In the genomic region with DNA sequence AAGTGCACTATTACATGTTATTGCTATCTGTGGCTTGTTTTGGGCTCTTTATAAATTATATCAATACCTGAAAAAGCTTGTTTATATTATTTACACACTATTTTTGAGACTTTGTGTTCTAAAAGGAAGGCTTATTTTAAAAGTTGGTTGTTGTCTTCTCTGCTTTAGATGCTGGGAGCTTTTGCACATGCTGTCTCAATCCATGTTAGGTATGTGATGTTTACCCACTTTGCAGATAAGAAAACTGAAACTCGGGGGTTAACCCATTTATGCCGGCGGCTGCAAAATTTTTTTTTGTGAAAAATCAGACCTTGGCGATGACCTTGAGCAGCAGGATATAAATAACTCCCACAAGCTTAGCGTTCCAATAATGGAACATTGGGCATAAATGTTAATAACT, we compare ENCODE assay signal across 28 cellular contexts.
DNase-seq lines count a peak whose midpoint lies in the region; ATAC-seq, FAIRE-seq and TF ChIP-seq lines count a peak whose summit lies in the region.
"Had no signal": no experiment of that assay in that cellular context is flagged by ENCODE, and none has a peak within 500 bp of the region (broad histone marks: within the 10 kb centered on the region; RNA-seq: fewer than 3 reads in every experiment).

No MANE protein-coding gene starts in this region.

- DNase-seq in A549 (ENCODE audit: low read depth in 1 of 2, low spot score in 1 of 2): no peak
- no peak for DNase-seq in SKM-1 (lab: John Stamatoyannopoulos, UW; ENCODE audit: unreplicated experiment)
- DNase-seq: 8988T; ACHN; AML-193; BE2C; C1 segment of cervical spinal cord; Caco-2; Calu3; CD4-positive, alpha-beta memory T cell; CD4-positive, alpha-beta T cell; CD4-positive, CD25-positive, alpha-beta regulatory T cell; CD8-positive, alpha-beta memory T cell; CD8-positive, alpha-beta T cell; COR-L47; DMS 273 treated with DMSO at 0.1 percent for 48 hours; DMS153; DMS53; DMS79; DMS79 treated with DMSO at 0.1 percent for 48 hours; DND-41; EL had no signal

- FAIRE-seq in A549 (lab: Jason Lieb, UNC): peak; percentile 23
- FAIRE-seq: A204.1, D721Med had no signal

- WGBS in A549 (ENCODE audit: missing lambda C conversion rate): 87% methylated on average over 5 of the region's 5 CpGs

- no peaks in the 10 kb centered on the region for H3K4me1 ChIP-seq in A549
- H3K4me1 ChIP-seq: BE2C; BLaER1; BLaER1 treated with 17β-estradiol and CSF1 and Interleukin-3, amounts not matched to agents 10 nM and 100 nM; Caco-2 had no signal

- H3K27ac ChIP-seq in A549: no peak overlapping the region
- H3K27ac ChIP-seq: 22Rv1; BLaER1; BLaER1 treated with 17β-estradiol and CSF1 and Interleukin-3, amounts not matched to agents 10 nM and 100 nM; C4-2B had no signal

- H3K9me3 ChIP-seq in A549: no peaks in the 10 kb centered on the region; the same call in 2 of the 3 replicates
- H3K9me3 ChIP-seq: BE2C, Caco-2 had no signal

- no peak for TF ChIP-seq RAD21 in A549 (conservative IDR thresholded peaks at IDR 0.05 in 1 of 2, IDR thresholded peaks at IDR 0.05 in 1 of 2)

- no peak for TF ChIP-seq EP300 in A549 (IDR thresholded peaks at IDR 0.05)

- TF ChIP-seq POLR2A in A549 (IDR thresholded peaks at IDR 0.05; ENCODE audit: low read length): no peak

- POLR2A ChIA-PET in A549 (lab: Yijun Ruan, JAX): no interaction called here

- no peak for ATAC-seq in A549
- ATAC-seq: CD8-positive, alpha-beta T cell had no signal

- CTCF ChIA-PET in A549 (lab: Yijun Ruan, JAX): no interaction called here

- no peak for TF ChIP-seq CTCF in A549 (IDR thresholded peaks at IDR 0.05)

- H3K4me3 ChIP-seq in A549: no peak overlapping the region
- H3K4me3 ChIP-seq: BLaER1; BLaER1 treated with 17β-estradiol and CSF1 and Interleukin-3, amounts not matched to agents 10 nM and 100 nM had no signal

- H3K4me2 ChIP-seq in A549: no peak overlapping the region
- H3K4me2 ChIP-seq: BLaER1; BLaER1 treated with 17β-estradiol and CSF1 and Interleukin-3, amounts not matched to agents 10 nM and 100 nM had no signal

TF ChIP-seq in A549, 52 proteins besides CTCF, POLR2A, EP300 and RAD21:
- no peak for TF ChIP-seq POLR2AphosphoS2 (conservative IDR thresholded peaks at IDR 0.05; ENCODE audit: low read length)
- TF ChIP-seq ZC3H11A (IDR thresholded peaks at IDR 0.05): no peak
- no peak for TF ChIP-seq NR3C1 (IDR thresholded peaks at IDR 0.05)
- no peak for TF ChIP-seq PHF8 (IDR thresholded peaks at IDR 0.05; ENCODE audit: borderline replicate concordance, low read depth)
- TF ChIP-seq, protein P1, sequence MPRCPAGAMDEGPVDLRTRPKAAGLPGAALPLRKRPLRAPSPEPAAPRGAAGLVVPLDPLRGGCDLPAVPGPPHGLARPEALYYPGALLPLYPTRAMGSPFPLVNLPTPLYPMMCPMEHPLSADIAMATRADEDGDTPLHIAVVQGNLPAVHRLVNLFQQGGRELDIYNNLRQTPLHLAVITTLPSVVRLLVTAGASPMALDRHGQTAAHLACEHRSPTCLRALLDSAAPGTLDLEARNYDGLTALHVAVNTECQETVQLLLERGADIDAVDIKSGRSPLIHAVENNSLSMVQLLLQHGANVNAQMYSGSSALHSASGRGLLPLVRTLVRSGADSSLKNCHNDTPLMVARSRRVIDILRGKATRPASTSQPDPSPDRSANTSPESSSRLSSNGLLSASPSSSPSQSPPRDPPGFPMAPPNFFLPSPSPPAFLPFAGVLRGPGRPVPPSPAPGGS (IDR thresholded peaks at IDR 0.05): no peak
- no peak for TF ChIP-seq CHD4 (IDR thresholded peaks at IDR 0.05; ENCODE audit: borderline replicate concordance)
- TF ChIP-seq SREBF2 (IDR thresholded peaks at IDR 0.05): no peak
- TF ChIP-seq FOXS1 (CRISPR knock-in tag; IDR thresholded peaks at IDR 0.05): no peak
- no peak for TF ChIP-seq MYC (IDR thresholded peaks at IDR 0.05; ENCODE audit: borderline replicate concordance, low read length)
